ENCODE assay signal across 9 cellular contexts in genomic region chr2:207473203-207473865, GRCh38. TPM values are rescaled to one million over a fixed set of nuclear protein-coding genes. Genes with fewer than 3 reads are reported as not detected.
A peak's percentile ranks its signal among the peaks of the same experiment; 100 is the strongest.
DNase-seq lines count a peak whose midpoint lies in the region; ATAC-seq and TF ChIP-seq lines count a peak whose summit lies in the region.
"Had no signal": no experiment of that assay in that cellular context is flagged by ENCODE, and none has a peak within 500 bp of the region (broad histone marks: within the 10 kb centered on the region; RNA-seq: fewer than 3 reads in every experiment).

No MANE protein-coding gene starts in this region.

- peaks cover 13% of the 10 kb centered on the region for H3K4me1 Mint-ChIP-seq in CD8-positive, alpha-beta T cell (ENCODE audit: low read depth)

- POLR2A ChIA-PET in CD8-positive, alpha-beta T cell (lab: Charles Lee), result interaction anchor here (0.8 kb wide), 1 partner anchor 307 kb away, joined by 3 read pairs; no protein-coding TSS in a partner anchor

- ATAC-seq in CD8-positive, alpha-beta T cell, result peak; percentile 57
- ATAC-seq in GM21360 (IDR thresholded peaks at IDR 0.05; ENCODE audit: unreplicated experiment) (peak; percentile 60), HG03196 (IDR thresholded peaks at IDR 0.05; ENCODE audit: unreplicated experiment) (no peak)

- peak; percentile 33 for TF ChIP-seq CTCF in CD8-positive, alpha-beta T cell (IDR thresholded peaks at IDR 0.05)

- H3K36me3 Mint-ChIP-seq in CD8-positive, alpha-beta T cell, result no peaks in the 10 kb centered on the region

- no peak overlapping the region for H3K4me3 Mint-ChIP-seq in CD8-positive, alpha-beta T cell

- DNase-seq in CD8-positive, alpha-beta T cell, result peak in 4 of 7 experiments; percentile 9 to 55 (median 32)
- peak; percentile 40 for DNase-seq in NCI-H1092 (lab: John Stamatoyannopoulos, UW)
- DNase-seq in SK-N-MC (ENCODE audit: low read depth, low spot score), result peak; percentile 16
- peak; percentile 9 to 44 for DNase-seq in cerebellar nuclear complex (lab: John Stamatoyannopoulos, UW)
- DNase-seq in kidney tubule cell (ENCODE audit: low spot score), result peak; percentile 87
- peak; percentile 31 for DNase-seq in stimulated activated CD4-positive, alpha-beta T cell treated with anti-CD3 and anti-CD28 coated beads, Interleukin-4, amount 100 ng/mL, for 1 hour

- H3K27ac ChIP-seq in CD8-positive, alpha-beta T cell (ENCODE audit: low read depth, low read length), result no peak overlapping the region
- H3K27ac ChIP-seq in SK-N-MC, result no peak overlapping the region
- H3K27ac ChIP-seq: KMS-11 had no signal

- no peaks in the 10 kb centered on the region for H3K4me1 ChIP-seq in CD8-positive, alpha-beta T cell (ENCODE audit: insufficient read depth, low read length)

- no peaks in the 10 kb centered on the region for H3K9me3 Mint-ChIP-seq in CD8-positive, alpha-beta T cell

- H3K27me3 Mint-ChIP-seq in CD8-positive, alpha-beta T cell (ENCODE audit: low read depth), result no peaks in the 10 kb centered on the region

- no peaks in the 10 kb centered on the region for H3K36me3 ChIP-seq in CD8-positive, alpha-beta T cell (ENCODE audit: insufficient read depth, low read length)
- H3K36me3 ChIP-seq in SK-N-MC (ENCODE audit: insufficient read depth, low read length), result no peaks in the 10 kb centered on the region

- H3K9ac ChIP-seq in SK-N-MC (ENCODE audit: insufficient read length), result no peak overlapping the region
- H3K9ac ChIP-seq: KMS-11 had no signal

- H3K9me3 ChIP-seq in CD8-positive, alpha-beta T cell (ENCODE audit: low read length), result no peaks in the 10 kb centered on the region
- no peaks in the 10 kb centered on the region for H3K9me3 ChIP-seq in SK-N-MC (ENCODE audit: low read depth, low read length)

- no peak overlapping the region for H3K4me3 ChIP-seq in CD8-positive, alpha-beta T cell (ENCODE audit: low read depth, low read length)
- H3K4me3 ChIP-seq in SK-N-MC, result no peak overlapping the region

- H3K27ac Mint-ChIP-seq in CD8-positive, alpha-beta T cell, result no peak overlapping the region

- H3K27me3 ChIP-seq in CD8-positive, alpha-beta T cell (ENCODE audit: insufficient read depth, low read length), result no peaks in the 10 kb centered on the region

- CTCF ChIA-PET in CD8-positive, alpha-beta T cell (lab: Charles Lee), result interaction anchor here (0.7 to 3.5 kb wide), 16 partner anchors 24 to 779 kb away, joined by 3 to 29 read pairs (median 4); no protein-coding TSS in a partner anchor

- intact Hi-C loops in CD8-positive, alpha-beta T cell (cut with DNase I, micrococcal nuclease), result loop anchor here (1.0 to 10.0 kb wide), 3 partner anchors 426 to 1309 kb away; no protein-coding TSS in a partner anchor

RNA-seq across cellular contexts. Expression of gene CREB1, which starts 56.4 kb away (rescaled TPM):
- 10 to 100 TPM; 43.9 to 51.4 TPM for total RNA-seq in CD8-positive, alpha-beta T cell

Comparison
In these comparisons a context has a peak if more than half of its experiments do, and no peak if none do; other contexts are left out.
1. DNase-seq: peak in every context shown above with its lines; median percentile 87 in kidney tubule cell; 40 in NCI-H1092; 32 in CD8-positive, alpha-beta T cell; 31 in stimulated activated CD4-positive, alpha-beta T cell treated with anti-CD3 and anti-CD28 coated beads, Interleukin-4, amount 100 ng/mL, for 1 hour; 26 in cerebellar nuclear complex; 16 in SK-N-MC.